Comparison of ENCODE assay signal across 7 cellular contexts in genomic region chr4:158782539-158783360, GRCh38. TPM values are rescaled to one million over a fixed set of nuclear protein-coding genes. Genes with fewer than 3 reads are reported as not detected.
A peak's percentile ranks its signal among the peaks of the same experiment; 100 is the strongest.
DNase-seq lines count a peak whose midpoint lies in the region; ATAC-seq and TF ChIP-seq lines count a peak whose summit lies in the region.

No MANE protein-coding gene starts in this region.

- no peak for DNase-seq in MG63
- peak in 1 of 2 donors; percentile 68 for DNase-seq in fibroblast of lung (ENCODE audit: low read depth in 2 of 2)
- no peak for DNase-seq in stimulated activated effector memory CD8-positive, alpha-beta T cell treated with anti-CD3 and anti-CD28 coated beads, Interleukin-12 subunit alpha, Interleukin-12 subunit beta, amount 100 ng/mL, for 72 hours (ENCODE audit: low spot score in 2 of 2)
- DNase-seq in tibial nerve (ENCODE audit: low spot score in 2 of 2), result no peak
- no peak for DNase-seq in activated naive CD4-positive, alpha-beta T cell treated with anti-CD3 and anti-CD28 coated beads, Interleukin-2, amount 10 ng/mL, durations not matched to agents 7 days and 5 days
- DNase-seq in inferior parietal cortex (ENCODE audit: extremely low spot score), result no peak

- peak overlapping the region; percentile 0 for H3K4me2 ChIP-seq in fibroblast of lung (ENCODE audit: extremely low read depth, insufficient read depth, low read length)

- no peak overlapping the region for H3K9ac ChIP-seq in fibroblast of lung (ENCODE audit: insufficient read depth, low read length)

- H3K27me3 Mint-ChIP-seq in activated naive CD4-positive, alpha-beta T cell treated with anti-CD3 and anti-CD28 coated beads, Interleukin-2, amount 10 ng/mL, durations not matched to agents 7 days and 5 days, result no peaks in the 10 kb centered on the region

- peaks cover 36% of the 10 kb centered on the region for H3K4me1 Mint-ChIP-seq in stimulated activated effector memory CD8-positive, alpha-beta T cell treated with anti-CD3 and anti-CD28 coated beads, Interleukin-12 subunit alpha, Interleukin-12 subunit beta, amount 100 ng/mL, for 72 hours
- H3K4me1 Mint-ChIP-seq in activated naive CD4-positive, alpha-beta T cell treated with anti-CD3 and anti-CD28 coated beads, Interleukin-2, amount 10 ng/mL, durations not matched to agents 7 days and 5 days, result peaks cover 21% of the 10 kb centered on the region

- no peak for TF ChIP-seq POLR2A in tibial nerve (IDR thresholded peaks at IDR 0.05)

- no peaks in the 10 kb centered on the region for H4K20me1 ChIP-seq in fibroblast of lung (ENCODE audit: control insufficient read depth, extremely low read depth, insufficient read depth, low read length)

- peaks cover 10% of the 10 kb centered on the region for H3K4me1 ChIP-seq in fibroblast of lung (ENCODE audit: control insufficient read depth, extremely low read depth, insufficient read depth, low read length)
- H3K4me1 ChIP-seq in tibial nerve, result peaks cover 3 to 79% (median 56%) of the 10 kb centered on the region in 4 donors

- H3K9me3 ChIP-seq in MG63 (no peaks in the 10 kb centered on the region), fibroblast of lung (ENCODE audit: control insufficient read depth, insufficient read depth, low read depth, low read length) (no peaks in the 10 kb centered on the region), tibial nerve (no peaks in the 10 kb centered on the region)

- no peak overlapping the region for H3K27ac Mint-ChIP-seq in stimulated activated effector memory CD8-positive, alpha-beta T cell treated with anti-CD3 and anti-CD28 coated beads, Interleukin-12 subunit alpha, Interleukin-12 subunit beta, amount 100 ng/mL, for 72 hours
- no peak overlapping the region for H3K27ac Mint-ChIP-seq in activated naive CD4-positive, alpha-beta T cell treated with anti-CD3 and anti-CD28 coated beads, Interleukin-2, amount 10 ng/mL, durations not matched to agents 7 days and 5 days

- H3K27ac ChIP-seq in fibroblast of lung (ENCODE audit: insufficient read depth, low read length) (no peak overlapping the region), tibial nerve (peak overlapping the region in 1 of 4 donors; percentile 15)

- H3K79me2 ChIP-seq in fibroblast of lung (ENCODE audit: control insufficient read depth, insufficient read depth, low read length), result peaks cover 24% of the 10 kb centered on the region

- H3K36me3 ChIP-seq in MG63, result no peaks in the 10 kb centered on the region
- no peaks in the 10 kb centered on the region for H3K36me3 ChIP-seq in fibroblast of lung (ENCODE audit: control insufficient read depth, insufficient read depth, low read length)
- no peaks in the 10 kb centered on the region for H3K36me3 ChIP-seq in tibial nerve

- H3K9me3 Mint-ChIP-seq in stimulated activated effector memory CD8-positive, alpha-beta T cell treated with anti-CD3 and anti-CD28 coated beads, Interleukin-12 subunit alpha, Interleukin-12 subunit beta, amount 100 ng/mL, for 72 hours, result no peaks in the 10 kb centered on the region
- H3K9me3 Mint-ChIP-seq in activated naive CD4-positive, alpha-beta T cell treated with anti-CD3 and anti-CD28 coated beads, Interleukin-2, amount 10 ng/mL, durations not matched to agents 7 days and 5 days, result no peaks in the 10 kb centered on the region

- CTCF ChIA-PET in activated naive CD4-positive, alpha-beta T cell treated with anti-CD3 and anti-CD28 coated beads, Interleukin-2, amount 10 ng/mL, durations not matched to agents 7 days and 5 days (lab: Charles Lee), result interaction anchor here (0.6 to 3.0 kb wide), 4 partner anchors 13 to 528 kb away, joined by 3 to 13 read pairs (median 3); no protein-coding TSS in a partner anchor

- peak; percentile 57 for ATAC-seq in GM19463 (IDR thresholded peaks at IDR 0.05; ENCODE audit: unreplicated experiment)
- ATAC-seq in stimulated activated effector memory CD8-positive, alpha-beta T cell treated with anti-CD3 and anti-CD28 coated beads, Interleukin-12 subunit alpha, Interleukin-12 subunit beta, amount 100 ng/mL, for 72 hours, result peak; percentile 26

- H3K36me3 Mint-ChIP-seq in stimulated activated effector memory CD8-positive, alpha-beta T cell treated with anti-CD3 and anti-CD28 coated beads, Interleukin-12 subunit alpha, Interleukin-12 subunit beta, amount 100 ng/mL, for 72 hours, result no peaks in the 10 kb centered on the region
- H3K36me3 Mint-ChIP-seq in activated naive CD4-positive, alpha-beta T cell treated with anti-CD3 and anti-CD28 coated beads, Interleukin-2, amount 10 ng/mL, durations not matched to agents 7 days and 5 days, result no peaks in the 10 kb centered on the region

- no peak overlapping the region for H3K4me3 Mint-ChIP-seq in stimulated activated effector memory CD8-positive, alpha-beta T cell treated with anti-CD3 and anti-CD28 coated beads, Interleukin-12 subunit alpha, Interleukin-12 subunit beta, amount 100 ng/mL, for 72 hours
- no peak overlapping the region for H3K4me3 Mint-ChIP-seq in activated naive CD4-positive, alpha-beta T cell treated with anti-CD3 and anti-CD28 coated beads, Interleukin-2, amount 10 ng/mL, durations not matched to agents 7 days and 5 days

- TF ChIP-seq CTCF in fibroblast of lung (conservative IDR thresholded peaks at IDR 0.05 in 1 of 2, IDR thresholded peaks at IDR 0.05 in 1 of 2; ENCODE audit: low read depth in 1 of 2, low read length in 2 of 2), result no peak
- no peak for TF ChIP-seq CTCF in tibial nerve (IDR thresholded peaks at IDR 0.05)

- H2AFZ ChIP-seq in fibroblast of lung (ENCODE audit: low read length), result no peak overlapping the region

- no peaks in the 10 kb centered on the region for H3K27me3 ChIP-seq in MG63
- no peaks in the 10 kb centered on the region for H3K27me3 ChIP-seq in fibroblast of lung (ENCODE audit: control insufficient read depth, insufficient read depth, low read length)
- H3K27me3 ChIP-seq in tibial nerve, result no peaks in the 10 kb centered on the region

- H3K4me3 ChIP-seq in MG63 (0 out of 2 replicates have a peak overlapping the region, but pooled peaks have one; percentile 6), fibroblast of lung (replicated peaks in 1 of 4; ENCODE audit: control extremely low read depth in 1 of 4, insufficient read depth in 1 of 4, low read depth in 3 of 4, low read length in 4 of 4) (no peak overlapping the region), tibial nerve (no peak overlapping the region)

- no peak for TF ChIP-seq EP300 in tibial nerve (IDR thresholded peaks at IDR 0.05)

- 29 to 36% methylated on average over 4 of the region's 4 CpGs for WGBS in tibial nerve, 2 donors

RNA-seq across cellular contexts. Expression of gene FNIP2, which starts 13.9 kb away (rescaled TPM):
- 7.7 and 11.1 TPM in 2 replicates for total RNA-seq in MG63 (2014; rRNA removed; shearing (Covaris generic); ENCODE audit: low replicate concordance)
- total RNA-seq in fibroblast of lung, result 16.7 and 36.8 TPM in 2 replicates
- 11.7 and 16.9 TPM in 2 replicates for polyA plus RNA-seq in fibroblast of lung
- 7.2 and 10.8 TPM in 2 replicates for polyA plus RNA-seq in fibroblast of lung (2012)
- 12.1 and 14.5 TPM in 2 replicates for polyA minus RNA-seq in fibroblast of lung (ENCODE audit: low replicate concordance)
- 10 to 100 TPM; 61.5 to 74.3 (median 69.3) TPM for total RNA-seq in tibial nerve

RNA-seq across cellular contexts. Expression of gene PPID, which starts 59.6 kb away (rescaled TPM):
- total RNA-seq in MG63 (2014; rRNA removed; shearing (Covaris generic); ENCODE audit: low replicate concordance), result 125 and 212 TPM in 2 replicates
- total RNA-seq in fibroblast of lung, result 34.4 and 36.0 TPM in 2 replicates
- polyA plus RNA-seq in fibroblast of lung, result 18.4 and 23.6 TPM in 2 replicates
- polyA plus RNA-seq in fibroblast of lung (2012), result 24.1 and 24.2 TPM in 2 replicates
- polyA minus RNA-seq in fibroblast of lung (ENCODE audit: low replicate concordance), result 1.2 and 4.6 TPM in 2 replicates
- total RNA-seq in tibial nerve, result 10 to 100 TPM; 12.0 to 21.1 (median 16.1) TPM
